ENCODE assay signal across 1 cellular context in genomic region chr22:46087336-46087690, GRCh38.
TF ChIP-seq lines count a peak whose summit lies in the region.

No MANE protein-coding gene starts in this region.

TF ChIP-seq in HCT116, 20 proteins besides CTCF, POLR2A, EP300 and RAD21 (continued from another document):
- TF ChIP-seq SRF (IDR thresholded peaks at IDR 0.05; ENCODE audit: low read depth) (no peak), EZH2phosphoT487 (IDR thresholded peaks at IDR 0.05; ENCODE audit: borderline replicate concordance) (no peak), SIN3A (IDR thresholded peaks at IDR 0.05; ENCODE audit: low read depth) (no peak), YY1 (IDR thresholded peaks at IDR 0.05; ENCODE audit: extremely low read depth, insufficient replicate concordance, low read depth, low read length) (no peak), ATF3 (IDR thresholded peaks at IDR 0.05) (no peak), SP1 (IDR thresholded peaks at IDR 0.05; ENCODE audit: low read depth) (no peak), ELF1 (IDR thresholded peaks at IDR 0.05; ENCODE audit: borderline replicate concordance, low read depth) (no peak), POLR2AphosphoS5 (IDR thresholded peaks at IDR 0.05; ENCODE audit: low read depth, low read length) (no peak), ZNF274 (IDR thresholded peaks at IDR 0.05; ENCODE audit: low read depth, low read length) (no peak), JUND (IDR thresholded peaks at IDR 0.05) (no peak)
